ENCODE assay signal across 8 cellular contexts in the genomic region with DNA sequence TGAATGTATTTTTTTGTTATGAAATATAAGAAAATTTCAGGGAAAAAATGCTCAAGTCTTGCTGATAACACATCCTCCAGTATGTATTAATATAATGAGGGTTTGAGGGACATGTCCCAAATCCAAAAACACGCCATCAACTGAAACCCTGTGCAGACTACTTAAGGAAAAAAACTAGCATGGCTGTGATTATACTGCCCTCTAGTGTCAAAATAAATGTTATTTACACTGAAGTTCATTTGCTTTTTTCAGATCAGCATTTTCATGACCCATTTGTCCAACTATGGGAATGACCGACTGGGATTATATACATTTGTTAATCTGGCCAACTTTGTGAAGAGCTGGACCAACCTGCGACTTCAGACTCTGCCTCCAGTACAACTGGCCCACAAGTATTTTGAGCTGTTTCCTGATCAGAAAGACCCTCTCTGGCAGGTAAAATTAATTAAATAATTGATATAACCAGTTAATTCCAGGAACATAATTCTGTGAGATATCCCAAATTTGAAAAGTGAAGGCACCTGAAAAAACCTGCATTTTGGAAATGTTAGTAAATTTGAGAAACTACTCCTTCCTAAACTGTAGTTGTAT.
A peak's percentile ranks its signal among the peaks of the same experiment; 100 is the strongest.
DNase-seq lines count a peak whose midpoint lies in the region; ATAC-seq and TF ChIP-seq lines count a peak whose summit lies in the region.

No MANE protein-coding gene starts in this region.

- H3K4me3 ChIP-seq in fibroblast of mammary gland (ENCODE audit: control insufficient read depth, low read depth, low read length): no peak overlapping the region
- H3K4me3 ChIP-seq in psoas muscle: no peak overlapping the region

- POLR2A ChIA-PET in RWPE1 (lab: Yijun Ruan, JAX; ENCODE audit: low non-redundant PET): no interaction called here

- TF ChIP-seq CTCF in LNCAP (IDR thresholded peaks at IDR 0.05) (peak; percentile 52), RWPE1 (conservative IDR thresholded peaks at IDR 0.05; ENCODE audit: low read depth) (peak; percentile 64), fibroblast of mammary gland (conservative IDR thresholded peaks at IDR 0.05; ENCODE audit: control insufficient read depth, insufficient read depth, low read depth, low read length) (peak; percentile 62), psoas muscle (IDR thresholded peaks at IDR 0.05) (peak; percentile 58)

- WGBS in psoas muscle, 3 donors: 4 to 11% (median 6%) methylated on average over 3 of the region's 3 CpGs

- H3K9me3 ChIP-seq in psoas muscle: no peaks in the 10 kb centered on the region

- H3K27ac ChIP-seq in RWPE1 (no peak overlapping the region), psoas muscle (no peak overlapping the region)

- DNase-seq in DMS53 (lab: John Stamatoyannopoulos, UW) (peak; percentile 73), RWPE1 (ENCODE audit: low spot score) (peak; percentile 15), fibroblast of mammary gland (ENCODE audit: low read depth) (peak; percentile 78), psoas muscle (no peak), GF-D8 (lab: John Stamatoyannopoulos, UW) (no peak)

- H3K27me3 ChIP-seq in psoas muscle (ENCODE audit: insufficient read depth in 3 of 3, low read length in 2 of 3): no peaks in the 10 kb centered on the region

- intact Hi-C loops in psoas muscle (cut with DNase I): no loop called here

- H3K36me3 ChIP-seq in psoas muscle (ENCODE audit: insufficient read depth in 1 of 2, low read depth in 1 of 2): no peaks in the 10 kb centered on the region

- no peaks in the 10 kb centered on the region for H3K4me1 ChIP-seq in psoas muscle

- CTCF ChIA-PET in RWPE1 (lab: Yijun Ruan, JAX): interaction anchor here (0.6 to 1.0 kb wide), 8 partner anchors 13 to 1302 kb away, joined by 3 to 5 read pairs (median 3); no protein-coding TSS in a partner anchor

- ATAC-seq in GM21390 (IDR thresholded peaks at IDR 0.05; ENCODE audit: unreplicated experiment) (peak; percentile 76), psoas muscle (no peak), GM18870 (IDR thresholded peaks at IDR 0.05; ENCODE audit: unreplicated experiment) (no peak)

Comparison
In these comparisons a context has a peak if more than half of its experiments do, and no peak if none do; other contexts are left out.
1. DNase-seq: peak in DMS53 (single experiment), RWPE1 (single experiment) and fibroblast of mammary gland (single experiment); none in psoas muscle (0 of 2) and GF-D8 (single experiment).
2. Peak in every context shown above with its lines, with median percentiles within 50 percentile points of each other: CTCF ChIP-seq.